ENCODE assay signal across 17 cellular contexts in the genomic region with DNA sequence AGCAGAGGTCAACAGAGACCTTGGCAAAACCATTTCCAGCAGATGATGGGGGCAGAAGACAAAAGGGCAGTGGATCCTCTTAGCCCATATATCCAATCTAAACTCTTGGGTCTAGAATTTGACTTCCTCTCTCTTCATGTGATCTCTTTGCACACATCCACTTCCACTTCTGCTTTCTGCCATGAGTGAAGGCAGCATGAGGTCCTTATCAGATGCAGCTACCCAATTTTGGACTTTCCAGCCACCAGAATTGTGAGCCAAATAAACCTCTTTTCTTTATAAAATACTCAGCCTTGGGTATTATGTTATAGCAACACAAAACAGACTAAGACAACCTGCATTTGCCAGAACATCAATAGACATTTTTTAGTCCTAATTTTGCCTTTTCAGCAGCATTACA.
DNase-seq lines count a peak whose midpoint lies in the region; ATAC-seq, FAIRE-seq and TF ChIP-seq lines count a peak whose summit lies in the region.
"Had no signal": no experiment of that assay in that cellular context is flagged by ENCODE, and none has a peak within 500 bp of the region (broad histone marks: within the 10 kb centered on the region; RNA-seq: fewer than 3 reads in every experiment).

No MANE protein-coding gene starts in this region.

- TF ChIP-seq EP300 in transverse colon (IDR thresholded peaks at IDR 0.05; ENCODE audit: low read depth): no peak

- H3K4me1 ChIP-seq in transverse colon: no peaks in the 10 kb centered on the region

- H3K9me3 ChIP-seq in transverse colon: no peaks in the 10 kb centered on the region

- no peaks in the 10 kb centered on the region for H3K36me3 ChIP-seq in transverse colon

- FAIRE-seq in GM12891 (lab: Jason Lieb, UNC): no peak
- FAIRE-seq: D721Med had no signal

- H3K27me3 ChIP-seq in transverse colon: no peaks in the 10 kb centered on the region

- peak; percentile 59 for ATAC-seq in memory B cell (ENCODE audit: low read depth)
- ATAC-seq: Right ventricle myocardium inferior had no signal

- peaks cover 5% of the 10 kb centered on the region for H3K9me3 Mint-ChIP-seq in memory B cell

- TF ChIP-seq CTCF in transverse colon (IDR thresholded peaks at IDR 0.05): no peak

- H3K27me3 Mint-ChIP-seq in memory B cell: no peaks in the 10 kb centered on the region
- H3K27me3 Mint-ChIP-seq: CD4-positive, alpha-beta memory T cell had no signal

- H3K36me3 Mint-ChIP-seq in memory B cell: peaks cover 6% of the 10 kb centered on the region

- TF ChIP-seq POLR2A in GM12891 (IDR thresholded peaks at IDR 0.05; ENCODE audit: low read depth, low read length): no peak
- no peak for TF ChIP-seq POLR2A in transverse colon (IDR thresholded peaks at IDR 0.05)

- no peaks in the 10 kb centered on the region for H3K4me1 Mint-ChIP-seq in memory B cell
- H3K4me1 Mint-ChIP-seq: CD4-positive, alpha-beta memory T cell had no signal

- in situ Hi-C loops in transverse colon (cut with MboI; ENCODE audit: low pct_ligation_motif_present in 1 of 4, low pct_unique_long_range_greater_than_20kb in 1 of 4, low sequenced_read_pairs in 3 of 4): no loop called here

- H3K4me3 ChIP-seq in transverse colon: no peak overlapping the region
- H3K4me3 ChIP-seq: PC-9 had no signal

- intact Hi-C loops in transverse colon (cut with DNase I; ENCODE audit: low total_unique reads): no loop called here

- H3K4me3 Mint-ChIP-seq in memory B cell: no peak overlapping the region
- H3K4me3 Mint-ChIP-seq: CD4-positive, alpha-beta memory T cell had no signal

- DNase-seq in GM12891 (ENCODE audit: insufficient read length, low spot score) (no peak), MV-4-11 (lab: John Stamatoyannopoulos, UW) (peak; percentile 71), OCI-M1 (lab: John Stamatoyannopoulos, UW) (peak; percentile 80), memory B cell (ENCODE audit: low spot score in 2 of 2) (no peak), transverse colon (no peak), NCI-H510A treated with DMSO at 0.1 percent for 48 hours (lab: John Stamatoyannopoulos, UW) (no peak), EL (no peak)
- DNase-seq: CD4-positive, alpha-beta memory T cell; DND-41; H7; NCI-H1105 treated with DMSO at 0.1 percent for 48 hours; NCI-H187 treated with DMSO at 0.1 percent for 48 hours; NCI-H2171 treated with DMSO at 0.1 percent for 48 hours; NCI-H82; PC-9 had no signal

- peak overlapping the region; percentile 46 for H3K27ac Mint-ChIP-seq in memory B cell
- H3K27ac Mint-ChIP-seq: CD4-positive, alpha-beta memory T cell had no signal

- no peak overlapping the region for H3K27ac ChIP-seq in transverse colon
- H3K27ac ChIP-seq: PC-9 had no signal

TF ChIP-seq in GM12891, 5 proteins besides CTCF, POLR2A, EP300 and RAD21:
- TF ChIP-seq SPI1 (IDR thresholded peaks at IDR 0.05; ENCODE audit: low read depth, low read length) (peak; percentile 87), TAF1 (IDR thresholded peaks at IDR 0.05; ENCODE audit: low read depth, low read length) (no peak)

Comparison
In these comparisons a context has a peak if more than half of its experiments do, and no peak if none do; other contexts are left out.
1. DNase-seq: peak in MV-4-11 (single experiment) and OCI-M1 (single experiment); none in GM12891 (single experiment), memory B cell (0 of 2), transverse colon (single experiment), NCI-H510A treated with DMSO at 0.1 percent for 48 hours (single experiment) and EL (single experiment).